ENCODE assay signal across 11 cellular contexts in the genomic region with DNA sequence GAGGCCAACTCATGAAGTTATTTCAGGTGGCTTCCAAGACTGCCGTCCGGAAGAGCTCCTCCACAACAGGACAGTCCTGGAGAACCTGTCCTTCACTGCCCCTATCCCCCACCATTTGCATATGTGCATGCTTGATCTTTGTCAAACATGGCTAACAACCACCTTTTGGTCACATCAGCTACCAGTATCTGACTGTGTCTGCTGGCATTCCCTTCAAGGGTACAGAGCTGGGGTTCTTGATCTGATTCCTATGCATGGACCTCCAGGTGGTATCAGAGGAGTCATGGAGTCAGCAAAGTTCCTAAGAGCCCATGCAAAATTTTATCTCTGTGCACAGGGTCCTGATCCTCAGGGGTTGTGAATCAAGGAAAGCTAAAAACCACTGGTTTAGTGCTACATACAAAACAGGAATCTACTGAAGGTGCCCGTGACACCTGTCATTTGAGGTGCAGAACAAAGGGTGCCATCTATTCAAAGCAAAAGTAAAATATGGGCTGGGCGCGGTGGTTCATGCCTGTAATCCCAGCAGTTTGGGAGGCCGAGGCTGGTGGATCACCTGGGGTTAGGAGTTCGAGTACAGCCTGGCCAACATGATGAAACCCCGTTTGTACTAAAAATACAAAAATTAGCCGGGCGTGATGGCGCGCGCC. TPM values are rescaled to one million over a fixed set of nuclear protein-coding genes. Genes with fewer than 3 reads are reported as not detected.
DNase-seq lines count a peak whose midpoint lies in the region; ATAC-seq and TF ChIP-seq lines count a peak whose summit lies in the region.
"Had no signal": no experiment of that assay in that cellular context is flagged by ENCODE, and none has a peak within 500 bp of the region (broad histone marks: within the 10 kb centered on the region; RNA-seq: fewer than 3 reads in every experiment).

No MANE protein-coding gene starts in this region.

- POLR2A ChIA-PET in PC-3 (lab: Charles Lee; ENCODE audit: unreplicated experiment) = no interaction called here

- peak; percentile 71 for DNase-seq in activated CD4-positive, alpha-beta T cell treated with anti-CD3 and anti-CD28 coated beads, Interleukin-2, amount 10 ng/mL, durations not matched to agents 24 days and 14 days
- no peak for DNase-seq in activated CD4-positive, alpha-beta T cell treated with anti-CD3 and anti-CD28 coated beads for 4 hours
- DNase-seq in PC-3 (no peak), psoas muscle (no peak), hepatocyte (ENCODE audit: low spot score) (no peak), NCI-H446 treated with DMSO at 0.1 percent for 48 hours (lab: John Stamatoyannopoulos, UW) (no peak), islet precursor cell (no peak)
- DNase-seq: mucosa of descending colon, NCI-H187 treated with DMSO at 0.1 percent for 48 hours had no signal

- peak overlapping the region; percentile 90 for H3K9ac ChIP-seq in PC-3 (ENCODE audit: low read length)

- H3K4me2 ChIP-seq in PC-3 (ENCODE audit: low read length) (peak overlapping the region; percentile 87), hepatocyte (no peak overlapping the region)

- H3K4me1 ChIP-seq in PC-3 (ENCODE audit: insufficient read depth, low read length) (peaks cover 58% of the 10 kb centered on the region), psoas muscle (peaks cover 76% of the 10 kb centered on the region), hepatocyte (ENCODE audit: insufficient read depth) (peaks cover 27% of the 10 kb centered on the region)

- peak overlapping the region; percentile 97 for H3K27ac Mint-ChIP-seq in activated CD4-positive, alpha-beta T cell treated with anti-CD3 and anti-CD28 coated beads, Interleukin-2, amount 10 ng/mL, durations not matched to agents 24 days and 14 days
- H3K27ac Mint-ChIP-seq in dendritic cell treated with granulocyte-macrophage colony-stimulating factor and Interleukin-4, amounts not matched to agents 40 ng/mL and 50 ng/mL, for 4 days = peak overlapping the region; percentile 87

- no TSS peak for BruUV-seq in PC-3 (replicated peaks; lab: Mats Ljungman, UMichigan)

- H4K20me1 ChIP-seq in PC-3 (ENCODE audit: low read length) = peaks cover 28% of the 10 kb centered on the region
- peaks cover 23% of the 10 kb centered on the region for H4K20me1 ChIP-seq in hepatocyte (ENCODE audit: insufficient read depth, poor library complexity, severe bottlenecking)

- H3F3A ChIP-seq in PC-3 (ENCODE audit: low read length, unreplicated experiment) = peaks cover 21% of the 10 kb centered on the region

- ATAC-seq in PC-3 (no peak), psoas muscle (no peak)
- ATAC-seq: mucosa of descending colon had no signal

- H3K27ac ChIP-seq in PC-3 (ENCODE audit: low read length) (peak overlapping the region; percentile 96), psoas muscle (peak overlapping the region; percentile 97), hepatocyte (no peak overlapping the region)
- H3K27ac ChIP-seq: thoracic aorta had no signal

- TF ChIP-seq CTCF in PC-3 (conservative IDR thresholded peaks at IDR 0.05; ENCODE audit: low read depth, low read length) = no peak
- TF ChIP-seq CTCF in psoas muscle (IDR thresholded peaks at IDR 0.05) = no peak
- no peak for TF ChIP-seq CTCF in hepatocyte (IDR thresholded peaks at IDR 0.05; ENCODE audit: poor library complexity)

- H3K27me3 ChIP-seq in PC-3 (ENCODE audit: low read length) = no peaks in the 10 kb centered on the region
- no peaks in the 10 kb centered on the region for H3K27me3 ChIP-seq in psoas muscle (ENCODE audit: insufficient read depth in 3 of 3, low read length in 2 of 3)
- H3K27me3 ChIP-seq in hepatocyte = no peaks in the 10 kb centered on the region

- H3K4me3 Mint-ChIP-seq in activated CD4-positive, alpha-beta T cell treated with anti-CD3 and anti-CD28 coated beads, Interleukin-2, amount 10 ng/mL, durations not matched to agents 24 days and 14 days = peak overlapping the region; percentile 98
- H3K4me3 Mint-ChIP-seq in dendritic cell treated with granulocyte-macrophage colony-stimulating factor and Interleukin-4, amounts not matched to agents 40 ng/mL and 50 ng/mL, for 4 days = no peak overlapping the region

- intact Hi-C loops in activated CD4-positive, alpha-beta T cell treated with anti-CD3 and anti-CD28 coated beads, Interleukin-2, amount 10 ng/mL, durations not matched to agents 24 days and 14 days (cut with micrococcal nuclease) = loop anchor here (2.0 to 5.0 kb wide), 2 partner anchors 47 to 582 kb away; partner anchors contain the start of genes ANKRD13A and GIT2
- intact Hi-C loops in PC-3 (cut with micrococcal nuclease) = no loop called here
- intact Hi-C loops in dendritic cell treated with granulocyte-macrophage colony-stimulating factor and Interleukin-4, amounts not matched to agents 40 ng/mL and 50 ng/mL, for 4 days (cut with micrococcal nuclease) = no loop called here
- intact Hi-C loops in psoas muscle (cut with DNase I) = no loop called here

- WGBS in psoas muscle, 3 donors = 61 to 75% (median 62%) methylated on average over 13 of the region's 13 CpGs
- 97% methylated on average over 13 of the region's 13 CpGs for WGBS in hepatocyte (ENCODE audit: low lambda C conversion rate, missing lambda C conversion rate)

- H3K9me3 ChIP-seq in PC-3 (ENCODE audit: low read length) (no peaks in the 10 kb centered on the region), psoas muscle (no peaks in the 10 kb centered on the region), hepatocyte (ENCODE audit: low read depth) (no peaks in the 10 kb centered on the region)
- H3K9me3 ChIP-seq: mucosa of descending colon, thoracic aorta had no signal

- no peaks in the 10 kb centered on the region for H3K9me2 ChIP-seq in PC-3 (replicated peaks; ENCODE audit: low read length)
- H3K9me2 ChIP-seq in hepatocyte (replicated peaks; ENCODE audit: insufficient read depth) = no peaks in the 10 kb centered on the region

- no peaks in the 10 kb centered on the region for H3K9me3 Mint-ChIP-seq in activated CD4-positive, alpha-beta T cell treated with anti-CD3 and anti-CD28 coated beads, Interleukin-2, amount 10 ng/mL, durations not matched to agents 24 days and 14 days
- no peaks in the 10 kb centered on the region for H3K9me3 Mint-ChIP-seq in dendritic cell treated with granulocyte-macrophage colony-stimulating factor and Interleukin-4, amounts not matched to agents 40 ng/mL and 50 ng/mL, for 4 days

- H3K36me3 ChIP-seq in PC-3 (ENCODE audit: low read depth, low read length) = no peaks in the 10 kb centered on the region
- H3K36me3 ChIP-seq in psoas muscle (ENCODE audit: insufficient read depth in 1 of 2, low read depth in 1 of 2) = no peaks in the 10 kb centered on the region
- no peaks in the 10 kb centered on the region for H3K36me3 ChIP-seq in hepatocyte (replicated peaks; ENCODE audit: insufficient read depth, low read depth)
- H3K36me3 ChIP-seq: thoracic aorta had no signal

- H3K27me3 Mint-ChIP-seq in activated CD4-positive, alpha-beta T cell treated with anti-CD3 and anti-CD28 coated beads, Interleukin-2, amount 10 ng/mL, durations not matched to agents 24 days and 14 days = no peaks in the 10 kb centered on the region
- no peaks in the 10 kb centered on the region for H3K27me3 Mint-ChIP-seq in dendritic cell treated with granulocyte-macrophage colony-stimulating factor and Interleukin-4, amounts not matched to agents 40 ng/mL and 50 ng/mL, for 4 days

- H2AFZ ChIP-seq in PC-3 (ENCODE audit: low read length) = no peak overlapping the region
- H2AFZ ChIP-seq in hepatocyte = no peak overlapping the region

- H3K4me3 ChIP-seq in PC-3 (ENCODE audit: low read length) = peak overlapping the region; percentile 64; the same call in 1 of the 2 replicates
- H3K4me3 ChIP-seq in psoas muscle = peak overlapping the region; percentile 95
- H3K4me3 ChIP-seq in hepatocyte = no peak overlapping the region
- H3K4me3 ChIP-seq: mucosa of descending colon, thoracic aorta had no signal

- CTCF ChIA-PET in PC-3 (lab: Charles Lee) = no interaction called here

- H3K4me1 Mint-ChIP-seq in activated CD4-positive, alpha-beta T cell treated with anti-CD3 and anti-CD28 coated beads, Interleukin-2, amount 10 ng/mL, durations not matched to agents 24 days and 14 days = peaks cover 66% of the 10 kb centered on the region
- H3K4me1 Mint-ChIP-seq in dendritic cell treated with granulocyte-macrophage colony-stimulating factor and Interleukin-4, amounts not matched to agents 40 ng/mL and 50 ng/mL, for 4 days (ENCODE audit: low read depth) = peaks cover 69% of the 10 kb centered on the region

- peaks cover 24% of the 10 kb centered on the region for H3K36me3 Mint-ChIP-seq in activated CD4-positive, alpha-beta T cell treated with anti-CD3 and anti-CD28 coated beads, Interleukin-2, amount 10 ng/mL, durations not matched to agents 24 days and 14 days (ENCODE audit: low read depth)
- peaks cover 11% of the 10 kb centered on the region for H3K36me3 Mint-ChIP-seq in dendritic cell treated with granulocyte-macrophage colony-stimulating factor and Interleukin-4, amounts not matched to agents 40 ng/mL and 50 ng/mL, for 4 days (ENCODE audit: low read depth)

- peaks cover 80% of the 10 kb centered on the region for H3K79me2 ChIP-seq in PC-3 (ENCODE audit: low read length)
- H3K79me2 ChIP-seq in hepatocyte = peaks cover 83% of the 10 kb centered on the region

RNA-seq across cellular contexts. Expression of gene PPTC7, which starts 3.8 kb away (rescaled TPM):
- 57.9 and 58.4 TPM in 2 replicates for total RNA-seq in activated CD4-positive, alpha-beta T cell treated with anti-CD3 and anti-CD28 coated beads, Interleukin-2, amount 10 ng/mL, durations not matched to agents 24 days and 14 days
- total RNA-seq in PC-3 (2014; rRNA removed) = 9.0 and 16.0 TPM in 2 replicates
- total RNA-seq in psoas muscle = 100 to 1,000 TPM in 2 of 4 donors, 10 to 100 TPM in 2; 61.1 to 213 (median 86.7) TPM
- 100 to 1,000 TPM in 1 of 3 donors, 10 to 100 TPM in 2; 54.6 to 134 (median 65.4) TPM for polyA plus RNA-seq in psoas muscle
- 11.8 and 17.1 TPM in 2 replicates for total RNA-seq in hepatocyte
- polyA plus RNA-seq in hepatocyte = 8.1 and 8.6 TPM in 2 replicates

RNA-seq across cellular contexts. Expression of gene TCTN1, which starts 34.6 kb away (rescaled TPM):
- 11.7 and 15.4 TPM in 2 replicates for total RNA-seq in activated CD4-positive, alpha-beta T cell treated with anti-CD3 and anti-CD28 coated beads, Interleukin-2, amount 10 ng/mL, durations not matched to agents 24 days and 14 days
- total RNA-seq in PC-3 (2014; rRNA removed) (40.0 and 40.6 TPM in 2 replicates), psoas muscle (10 to 100 TPM in 3 of 4 donors, 1 to 10 TPM in 1; 8.6 to 23.5 (median 12.7) TPM), hepatocyte (36.8 and 40.6 TPM in 2 replicates)
- polyA plus RNA-seq in psoas muscle (10 to 100 TPM in 2 of 3 donors, 1 to 10 TPM in 1; 4.0 to 24.7 (median 12.1) TPM), hepatocyte (39.0 and 40.9 TPM in 2 replicates)
